ENCODE assay signal across 8 cellular contexts in the genomic region with DNA sequence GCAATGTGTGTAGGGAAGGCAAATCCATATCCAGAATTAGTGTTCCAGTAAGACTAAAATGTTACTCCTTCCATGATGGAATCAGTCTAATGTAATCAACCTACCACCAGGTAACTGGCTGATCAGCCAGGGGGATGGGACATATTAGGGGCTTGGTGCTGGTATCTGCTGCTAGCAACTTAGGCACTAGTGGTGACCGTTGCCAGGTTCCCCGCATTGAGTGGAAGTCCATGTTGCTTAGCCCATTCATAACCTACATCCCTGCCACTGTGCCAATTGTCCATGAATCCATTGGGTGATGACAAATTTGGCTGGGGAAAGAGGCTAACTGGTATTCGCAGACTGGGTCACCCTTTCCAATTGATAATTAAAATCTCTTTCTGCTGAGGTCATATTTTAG.
"Had no signal": no experiment of that assay in that cellular context is flagged by ENCODE, and none has a peak within 500 bp of the region (broad histone marks: within the 10 kb centered on the region; RNA-seq: fewer than 3 reads in every experiment).

No MANE protein-coding gene starts in this region.

- DNase-seq: GDM1, GF-D8 had no signal

- FAIRE-seq: G401.6, GM12878, GM12891, GM12892, GM18507, GM19239 had no signal

- H3K4me3 ChIP-seq: GM12878 had no signal
